In the genomic region with DNA sequence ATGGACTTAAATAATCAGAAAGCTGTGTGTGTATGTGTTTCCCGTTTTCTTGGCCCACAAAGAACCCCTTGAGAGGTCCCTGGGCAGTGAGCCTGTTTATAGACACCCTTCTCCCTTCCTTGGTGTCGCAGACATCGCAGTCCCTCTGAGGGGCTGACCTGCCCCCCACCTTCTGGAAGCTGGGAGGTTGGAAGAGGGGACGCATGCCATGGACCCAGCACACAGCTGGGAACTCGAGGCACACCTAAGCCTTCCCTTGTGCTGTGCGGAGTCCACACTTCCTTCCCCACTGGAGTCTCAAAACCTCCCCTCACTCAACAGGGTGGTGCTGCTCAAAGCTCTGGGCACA, we compare ENCODE assay signal across 8 cellular contexts. TPM values are rescaled to one million over a fixed set of nuclear protein-coding genes. Genes with fewer than 3 reads are reported as not detected.
DNase-seq lines count a peak whose midpoint lies in the region; ATAC-seq, FAIRE-seq and TF ChIP-seq lines count a peak whose summit lies in the region.

No MANE protein-coding gene starts in this region.

- H3K4me3 Mint-ChIP-seq in CD8-positive, alpha-beta memory T cell = peak overlapping the region in 4 of 7 donors; percentile 82 to 92 (median 88)

- peaks cover 37 to 46% (median 44%) of the 10 kb centered on the region in 3 donors for H3K4me1 Mint-ChIP-seq in CD8-positive, alpha-beta memory T cell

- no peaks in the 10 kb centered on the region for H3K36me3 ChIP-seq in CD8-positive, alpha-beta memory T cell (ENCODE audit: insufficient read depth, low read length)
- H3K36me3 ChIP-seq in endocrine pancreas (ENCODE audit: control insufficient read depth, insufficient read depth, low read length) = no peaks in the 10 kb centered on the region
- H3K36me3 ChIP-seq in pancreas = no peaks in the 10 kb centered on the region

- no peak for TF ChIP-seq CTCF in pancreas (IDR thresholded peaks at IDR 0.05)

- no peak overlapping the region for H3K27ac ChIP-seq in CD8-positive, alpha-beta memory T cell (ENCODE audit: low read depth, low read length)
- peak overlapping the region; percentile 84 to 92 (median 90) for H3K27ac ChIP-seq in pancreas

- intact Hi-C loops in pancreas (cut with DNase I) = no loop called here

- peaks cover 0 to 6% (median 3%) of the 10 kb centered on the region in 5 donors for H3K9me3 Mint-ChIP-seq in CD8-positive, alpha-beta memory T cell

- H3K27me3 ChIP-seq in CD8-positive, alpha-beta memory T cell (ENCODE audit: insufficient read depth, low read length, poor library complexity, severe bottlenecking) = no peaks in the 10 kb centered on the region
- no peaks in the 10 kb centered on the region for H3K27me3 ChIP-seq in endocrine pancreas (ENCODE audit: control insufficient read depth, insufficient read depth, low read length)
- H3K27me3 ChIP-seq in pancreas = no peaks in the 10 kb centered on the region

- POLR2A ChIA-PET in CD8-positive, alpha-beta memory T cell (lab: Charles Lee) = interaction anchor here (0.7 kb wide), 1 partner anchor 252 kb away, joined by 3 read pairs; no protein-coding TSS in a partner anchor

- CTCF ChIA-PET in CD8-positive, alpha-beta memory T cell (lab: Charles Lee) = interaction anchor here (1.1 to 6.2 kb wide), 3 partner anchors 22 to 112 kb away, joined by 3 to 33 read pairs (median 4); no protein-coding TSS in a partner anchor

- no peaks in the 10 kb centered on the region for H3K36me3 Mint-ChIP-seq in CD8-positive, alpha-beta memory T cell

- H3K27me3 Mint-ChIP-seq in CD8-positive, alpha-beta memory T cell = peaks cover 0 to 3% of the 10 kb centered on the region in 2 donors

- no peak overlapping the region for H3K9ac ChIP-seq in endocrine pancreas (ENCODE audit: control insufficient read depth, insufficient read depth, low read length)

- peak overlapping the region in 2 of 8 donors; percentile 47 to 50 for H3K27ac Mint-ChIP-seq in CD8-positive, alpha-beta memory T cell

- no peak for FAIRE-seq in pancreas (lab: Jason Lieb, UNC)

- peak overlapping the region; percentile 49 for H3K4me3 ChIP-seq in CD8-positive, alpha-beta memory T cell (ENCODE audit: low read length)
- H3K4me3 ChIP-seq in endocrine pancreas (ENCODE audit: control insufficient read depth, insufficient read depth, low read length) (peak overlapping the region; percentile 44), pancreas (peak overlapping the region in 1 of 4 donors; percentile 17)

- ATAC-seq in HG03439 (IDR thresholded peaks at IDR 0.05; ENCODE audit: unreplicated experiment) = peak; percentile 1
- ATAC-seq in pancreas = peak; percentile 15 to 40 (median 28)
- ATAC-seq in HG03520 (IDR thresholded peaks at IDR 0.05; ENCODE audit: unreplicated experiment) = no peak

- H3K9me3 ChIP-seq in CD8-positive, alpha-beta memory T cell (ENCODE audit: low read length) = no peaks in the 10 kb centered on the region
- H3K9me3 ChIP-seq in endocrine pancreas (ENCODE audit: control insufficient read depth, low read length) (no peaks in the 10 kb centered on the region), pancreas (no peaks in the 10 kb centered on the region)

- peak in 1 of 5 donors; percentile 36 for DNase-seq in CD8-positive, alpha-beta memory T cell
- peak in 2 of 6 donors; percentile 23 to 43 for DNase-seq in pancreas
- no peak for DNase-seq in DMS153 treated with DMSO at 0.1 percent for 48 hours (lab: John Stamatoyannopoulos, UW; ENCODE audit: unreplicated experiment)
- no peak for DNase-seq in NCI-H1048 (lab: John Stamatoyannopoulos, UW)
- DNase-seq in Ammon's horn (ENCODE audit: low spot score) = no peak

- peaks cover 19% of the 10 kb centered on the region for H3K4me1 ChIP-seq in CD8-positive, alpha-beta memory T cell (ENCODE audit: insufficient read depth, low read length)
- H3K4me1 ChIP-seq in endocrine pancreas (ENCODE audit: control insufficient read depth, insufficient read depth, low read length) = no peaks in the 10 kb centered on the region
- peaks cover 3 to 19% (median 11%) of the 10 kb centered on the region in 3 donors for H3K4me1 ChIP-seq in pancreas

- 14 to 16% methylated on average over 6 of the region's 6 CpGs for WGBS in pancreas, 2 donors

RNA-seq across cellular contexts. Expression of a gene that starts 0.5 kb away (rescaled TPM):
- 1 to 10 TPM; 6.7 to 7.3 TPM for total RNA-seq in CD8-positive, alpha-beta memory T cell
- polyA plus RNA-seq in CD8-positive, alpha-beta memory T cell = 0.55 TPM
- 10 to 100 TPM in 1 of 6 donors, 1 to 10 TPM in 4, under 1 TPM in 1; 0.60 to 10.2 (median 2.7) TPM for total RNA-seq in pancreas
- polyA plus RNA-seq in pancreas = 1 to 10 TPM; 2.4 to 4.7 TPM

RNA-seq across cellular contexts. Expression of a gene that starts 24.2 kb away (rescaled TPM):
- not detected for total RNA-seq in CD8-positive, alpha-beta memory T cell
- polyA plus RNA-seq in CD8-positive, alpha-beta memory T cell = not detected
- total RNA-seq in pancreas = 1 to 10 TPM in 1 of 6 donors, under 1 TPM in 4, not detected in 1; 0.24 to 1.1 (median 0.64) TPM
- polyA plus RNA-seq in pancreas = under 1 TPM in 1 of 2 donors, not detected in 1; 0.07 TPM

RNA-seq across cellular contexts. Expression of a gene that starts 32.4 kb away (rescaled TPM):
- total RNA-seq in CD8-positive, alpha-beta memory T cell = 100 to 1,000 TPM; 133 to 138 TPM
- 255 TPM for polyA plus RNA-seq in CD8-positive, alpha-beta memory T cell
- 10 to 100 TPM in 1 of 6 donors, 1 to 10 TPM in 5; 2.5 to 12.0 (median 4.2) TPM for total RNA-seq in pancreas
- polyA plus RNA-seq in pancreas = 1 to 10 TPM; 5.3 to 7.9 TPM

RNA-seq across cellular contexts. Expression of a gene that starts 39.3 kb away (rescaled TPM):
- 10 to 100 TPM; 40.8 to 41.3 TPM for total RNA-seq in CD8-positive, alpha-beta memory T cell
- 20.1 TPM for polyA plus RNA-seq in CD8-positive, alpha-beta memory T cell
- total RNA-seq in pancreas = 1 to 10 TPM in 2 of 6 donors, under 1 TPM in 3, not detected in 1; 0.37 to 1.6 (median 0.66) TPM
- 1 to 10 TPM in 1 of 2 donors, under 1 TPM in 1; 0.63 to 1.6 TPM for polyA plus RNA-seq in pancreas

RNA-seq across cellular contexts. Expression of a gene that starts 59.0 kb away (rescaled TPM):
- total RNA-seq in CD8-positive, alpha-beta memory T cell = 10 to 100 TPM; 28.4 to 30.1 TPM
- 20.5 TPM for polyA plus RNA-seq in CD8-positive, alpha-beta memory T cell
- 1 to 10 TPM; 1.7 to 8.6 (median 3.1) TPM for total RNA-seq in pancreas
- polyA plus RNA-seq in pancreas = 1 to 10 TPM; 4.2 to 6.9 TPM

Comparison
In these comparisons a context has a peak if more than half of its experiments do, and no peak if none do; other contexts are left out.
1. RNA of a gene that starts 32.4 kb away (total RNA-seq): 133 to 138 TPM in CD8-positive, alpha-beta memory T cell; 2.5 to 12.0 TPM in pancreas; every median in the first group is over 10 times any median in the second.